ENCODE assay signal across 20 cellular contexts in genomic region chr1:211614615-211615014, GRCh38. TPM values are rescaled to one million over a fixed set of nuclear protein-coding genes. Genes with fewer than 3 reads are reported as not detected.
DNase-seq lines count a peak whose midpoint lies in the region; FAIRE-seq and TF ChIP-seq lines count a peak whose summit lies in the region.
"Had no signal": no experiment of that assay in that cellular context is flagged by ENCODE, and none has a peak within 500 bp of the region (broad histone marks: within the 10 kb centered on the region; RNA-seq: fewer than 3 reads in every experiment).

No MANE protein-coding gene starts in this region.

- H3K27me3 Mint-ChIP-seq in CD14-positive monocyte (ENCODE audit: low read depth in 3 of 3) (no peaks in the 10 kb centered on the region), chondrocyte (ENCODE audit: low read depth) (no peaks in the 10 kb centered on the region)
- H3K27me3 Mint-ChIP-seq: CD4-positive, alpha-beta T cell; IgD-negative memory B cell had no signal

- no peak overlapping the region for H3K23ac ChIP-seq in trophoblast cell (ENCODE audit: low read length)

- no peak overlapping the region for H4K91ac ChIP-seq in trophoblast cell (ENCODE audit: low read depth, low read length)

- no peaks in the 10 kb centered on the region for H3F3A ChIP-seq in Loucy (ENCODE audit: low read depth)

- H3K4me3 Mint-ChIP-seq in CD14-positive monocyte (no peak overlapping the region), chondrocyte (ENCODE audit: unreplicated experiment) (no peak overlapping the region)
- H3K4me3 Mint-ChIP-seq: CD4-positive, alpha-beta T cell; GM23338; HFFc6; IgD-negative memory B cell had no signal

- H4K20me1 ChIP-seq in Loucy (ENCODE audit: insufficient read depth, low read length, poor library complexity, severe bottlenecking), result no peaks in the 10 kb centered on the region

- peaks cover 0 to 2% (median 0%) of the 10 kb centered on the region in 7 donors for H3K9me3 Mint-ChIP-seq in CD14-positive monocyte
- H3K9me3 Mint-ChIP-seq in chondrocyte (ENCODE audit: low read depth), result no peaks in the 10 kb centered on the region
- H3K9me3 Mint-ChIP-seq: CD4-positive, alpha-beta T cell; GM23338; IgD-negative memory B cell had no signal

- no peak overlapping the region for H2BK5ac ChIP-seq in trophoblast cell (ENCODE audit: low read depth, low read length, poor library complexity)

- H3K4me1 ChIP-seq in Loucy (ENCODE audit: insufficient read depth, low read length, poor library complexity, severe bottlenecking), result peaks cover 32% of the 10 kb centered on the region
- peaks cover 0 to 8% of the 10 kb centered on the region in 2 experiments for H3K4me1 ChIP-seq in trophoblast cell (ENCODE audit: control insufficient read depth in 1 of 2, insufficient read depth in 2 of 2, low read length in 2 of 2)
- H3K4me1 ChIP-seq: HAP-1 had no signal

- no CpG with 5 or more reads among the region's 11 CpGs for WGBS in trophoblast cell (ENCODE audit: extremely low coverage, insufficient coverage, insufficient read length)

- no peak overlapping the region for H3K4ac ChIP-seq in trophoblast cell (ENCODE audit: low read depth, low read length)

- FAIRE-seq in urothelium cell line (lab: Jason Lieb, UNC), result no peak
- FAIRE-seq: G401.6 had no signal

- H3K27ac Mint-ChIP-seq in CD14-positive monocyte, result peak overlapping the region in 4 of 7 donors; percentile 50 to 96 (median 72)
- peak overlapping the region; percentile 45 for H3K27ac Mint-ChIP-seq in chondrocyte (ENCODE audit: unreplicated experiment)
- H3K27ac Mint-ChIP-seq: CD4-positive, alpha-beta T cell; GM23338; IgD-negative memory B cell had no signal

- H3K79me1 ChIP-seq in trophoblast cell (ENCODE audit: low read length), result no peaks in the 10 kb centered on the region

- H2BK12ac ChIP-seq in trophoblast cell (ENCODE audit: low read length), result peak overlapping the region; percentile 2

- DNase-seq in CD14-positive monocyte (ENCODE audit: low spot score), result no peak
- DNase-seq in chondrocyte (ENCODE audit: low spot score), result no peak
- DNase-seq in trophoblast cell, result no peak
- no peak for DNase-seq in urothelium cell line (ENCODE audit: low spot score)
- no peak for DNase-seq in MG63
- no peak for DNase-seq in anterior cingulate cortex (lab: John Stamatoyannopoulos, UW)
- no peak for DNase-seq in dorsolateral prefrontal cortex
- DNase-seq: CD4-positive, alpha-beta T cell; HFFc6; NCI-H2029; NCI-H446; NCI-H524 treated with DMSO at 0.1 percent for 48 hours; NCI-H774; PC-9; Right ventricle myocardium superior had no signal

- peak overlapping the region; percentile 48 for H3K4me2 ChIP-seq in Loucy (ENCODE audit: low read depth, low read length, poor library complexity, severe bottlenecking)
- no peak overlapping the region for H3K4me2 ChIP-seq in trophoblast cell (ENCODE audit: low read length)
- H3K4me2 ChIP-seq: GM23338, PC-9 had no signal

- H3K18ac ChIP-seq in trophoblast cell (ENCODE audit: low read length), result no peak overlapping the region

- no peak overlapping the region for H2BK120ac ChIP-seq in trophoblast cell (ENCODE audit: insufficient read depth, low read length, poor library complexity)

- TF ChIP-seq CTCF in CD14-positive monocyte (IDR thresholded peaks at IDR 0.05) (no peak), Loucy (conservative IDR thresholded peaks at IDR 0.05; ENCODE audit: low read length) (no peak), chondrocyte (IDR thresholded peaks at IDR 0.05) (no peak), dorsolateral prefrontal cortex (IDR thresholded peaks at IDR 0.05 in 54 of 56, conservative IDR thresholded peaks at IDR 0.05 in 2 of 56; ENCODE audit: low read depth in 1 of 56, partially characterized antibody in 56 of 56) (no peak)

- H3K9me3 ChIP-seq in Loucy (ENCODE audit: insufficient read depth, low read depth, low read length), result no peaks in the 10 kb centered on the region
- H3K9me3 ChIP-seq in trophoblast cell (ENCODE audit: insufficient read depth, low read depth, low read length), result no peaks in the 10 kb centered on the region
- H3K9me3 ChIP-seq in MG63, result no peaks in the 10 kb centered on the region
- H3K9me3 ChIP-seq: HAP-1 had no signal

- no peaks in the 10 kb centered on the region for H3K79me2 ChIP-seq in Loucy (ENCODE audit: insufficient read depth, low read length)
- no peaks in the 10 kb centered on the region for H3K79me2 ChIP-seq in trophoblast cell (ENCODE audit: control insufficient read depth, insufficient read depth, low read length, poor library complexity)

- H3K27ac ChIP-seq in trophoblast cell (ENCODE audit: low read depth, low read length) (no peak overlapping the region), dorsolateral prefrontal cortex (no peak overlapping the region)

- H3K36me3 Mint-ChIP-seq in CD14-positive monocyte, result peaks cover 0 to 3% of the 10 kb centered on the region in 2 donors
- H3K36me3 Mint-ChIP-seq in chondrocyte (ENCODE audit: low read depth), result no peaks in the 10 kb centered on the region
- H3K36me3 Mint-ChIP-seq: IgD-negative memory B cell had no signal

- H3K4me1 Mint-ChIP-seq in CD14-positive monocyte, result peaks cover 46% of the 10 kb centered on the region
- peaks cover 20% of the 10 kb centered on the region for H3K4me1 Mint-ChIP-seq in chondrocyte (ENCODE audit: low read depth)
- H3K4me1 Mint-ChIP-seq: IgD-negative memory B cell had no signal

- H4K12ac ChIP-seq in trophoblast cell (ENCODE audit: low read depth, low read length), result no peak overlapping the region

- H2AK5ac ChIP-seq in trophoblast cell (ENCODE audit: low read length), result peak overlapping the region; percentile 4

- H3K9ac ChIP-seq in Loucy (ENCODE audit: low read depth, low read length, poor library complexity, severe bottlenecking) (no peak overlapping the region), trophoblast cell (ENCODE audit: low read length) (no peak overlapping the region)

- H3K4me3 ChIP-seq in Loucy (ENCODE audit: low read length, poor library complexity, severe bottlenecking) (no peak overlapping the region), trophoblast cell (ENCODE audit: low read depth, low read length) (no peak overlapping the region), MG63 (no peak overlapping the region), dorsolateral prefrontal cortex (no peak overlapping the region)
- H3K4me3 ChIP-seq: GM23338, HAP-1, PC-9 had no signal

- H3K14ac ChIP-seq in trophoblast cell (ENCODE audit: low read length), result no peak overlapping the region

- no peak overlapping the region for H4K8ac ChIP-seq in trophoblast cell (ENCODE audit: low read depth, low read length)

- H3K36me3 ChIP-seq in Loucy (ENCODE audit: insufficient read depth, low read length), result no peaks in the 10 kb centered on the region
- no peaks in the 10 kb centered on the region for H3K36me3 ChIP-seq in trophoblast cell (ENCODE audit: control insufficient read depth in 1 of 2, insufficient read depth in 2 of 2, low read length in 2 of 2)
- H3K36me3 ChIP-seq in MG63, result no peaks in the 10 kb centered on the region
- H3K36me3 ChIP-seq: HAP-1 had no signal

- H2AFZ ChIP-seq in Loucy (ENCODE audit: low read length) (no peak overlapping the region), trophoblast cell (ENCODE audit: insufficient read depth, low read length, poor library complexity) (no peak overlapping the region)
- H2AFZ ChIP-seq: GM23338, PC-9 had no signal

- intact Hi-C loops in CD14-positive monocyte (cut with micrococcal nuclease) (no loop called here), dorsolateral prefrontal cortex (cut with DNase I) (no loop called here)

- H3K9me2 ChIP-seq in Loucy (replicated peaks; ENCODE audit: low read depth, low read length), result no peaks in the 10 kb centered on the region

- no peaks in the 10 kb centered on the region for H3K27me3 ChIP-seq in Loucy (ENCODE audit: insufficient read depth, low read length, poor library complexity, severe bottlenecking)
- no peaks in the 10 kb centered on the region for H3K27me3 ChIP-seq in trophoblast cell (ENCODE audit: insufficient read depth, low read length)
- H3K27me3 ChIP-seq in MG63, result no peaks in the 10 kb centered on the region
- H3K27me3 ChIP-seq in dorsolateral prefrontal cortex, result no peaks in the 10 kb centered on the region

RNA-seq across cellular contexts. Expression of gene SLC30A1, which starts 35.7 kb away (rescaled TPM):
- 10 to 100 TPM; 11.9 to 13.2 TPM for polyA plus RNA-seq in CD14-positive monocyte
- total RNA-seq in chondrocyte, result 13.9 to 18.3 TPM (median 18.2 TPM) in 3 replicates
- 33.1 and 36.2 TPM in 2 replicates for polyA plus RNA-seq in trophoblast cell (2013)
- 45.2 and 54.0 TPM in 2 replicates for total RNA-seq in MG63 (2014; rRNA removed; shearing (Covaris generic); ENCODE audit: low replicate concordance)
- 10 to 100 TPM in 119 of 120 experiments, 1 to 10 TPM in 1; 9.5 to 52.2 (median 22.1) TPM for total RNA-seq in dorsolateral prefrontal cortex
